ENCODE assay signal across 8 cellular contexts in the genomic region with DNA sequence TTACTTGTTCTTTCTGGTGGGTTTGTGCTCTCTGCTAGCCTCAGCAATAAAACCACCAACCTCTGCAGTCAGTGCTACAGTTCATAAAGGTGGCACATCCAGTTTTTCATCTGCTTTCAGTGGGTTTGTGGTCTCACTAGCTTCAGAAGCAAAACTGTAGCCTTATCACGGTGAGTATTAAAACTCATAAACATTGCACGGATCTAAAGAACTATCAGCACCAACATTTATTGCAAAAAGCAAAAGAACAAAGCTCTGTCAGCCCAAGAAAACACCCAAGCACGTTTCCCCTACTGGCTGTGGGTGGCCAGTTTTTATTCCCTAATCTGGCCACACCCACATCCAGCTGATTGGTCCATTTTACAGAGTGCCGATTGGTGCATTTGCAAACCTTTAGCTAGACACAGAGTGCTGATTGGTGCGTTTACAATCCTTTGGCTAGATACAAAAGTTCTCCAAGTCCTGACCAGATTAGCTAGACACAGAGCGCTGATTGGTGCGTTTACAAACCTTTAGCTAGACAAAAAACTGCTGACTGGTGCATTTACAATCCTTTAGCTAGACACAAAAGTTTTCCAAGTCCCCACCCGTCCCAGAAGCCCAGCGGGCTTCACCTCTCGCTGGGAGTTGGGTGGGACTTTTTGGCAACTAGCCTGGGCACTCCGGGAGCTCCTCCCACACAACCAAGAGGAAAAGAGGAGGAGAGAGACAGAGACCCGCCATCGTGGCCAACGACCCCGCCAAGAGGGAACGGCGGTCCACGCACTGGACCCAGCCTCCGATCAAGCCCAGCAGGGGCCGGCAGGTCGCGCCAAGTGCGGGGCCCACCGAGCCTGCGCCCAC. TPM values are rescaled to one million over a fixed set of nuclear protein-coding genes. Genes with fewer than 3 reads are reported as not detected.
DNase-seq lines count a peak whose midpoint lies in the region; ATAC-seq and TF ChIP-seq lines count a peak whose summit lies in the region.

No MANE protein-coding gene starts in this region.

- H2AFZ ChIP-seq in PC-9 = peak overlapping the region; percentile 77

- H3K9me2 ChIP-seq in PC-9 (ENCODE audit: insufficient read depth) = no peaks in the 10 kb centered on the region

- peak; percentile 6 for DNase-seq in DMS53 treated with DMSO at 0.1 percent for 48 hours (lab: John Stamatoyannopoulos, UW; ENCODE audit: unreplicated experiment)
- DNase-seq in PC-9 = peak in 1 of 2 experiments; percentile 69
- DNase-seq in breast epithelium (ENCODE audit: low spot score in 2 of 2) = no peak
- no peak for DNase-seq in 8988T
- DNase-seq in SKM-1 treated with dmso at 0.1 percent for 144 hours (lab: John Stamatoyannopoulos, UW; ENCODE audit: unreplicated experiment) = no peak

- H3K27ac ChIP-seq in PC-9 = no peak overlapping the region
- peak overlapping the region; percentile 81 to 85 for H3K27ac ChIP-seq in breast epithelium

- BruUV-seq in PC-9 (replicated peaks; lab: Mats Ljungman, UMichigan) = TSS peak; percentile 28

- H3K79me2 ChIP-seq in PC-9 (ENCODE audit: low read depth) = peaks cover 14% of the 10 kb centered on the region

- peak overlapping the region; percentile 53 for H3K4me3 ChIP-seq in PC-9
- peak overlapping the region; percentile 64 to 67 (median 66) for H3K4me3 ChIP-seq in breast epithelium
- peak overlapping the region; percentile 34 for H3K4me3 ChIP-seq in mucosa of stomach (ENCODE audit: low read length)

- no peaks in the 10 kb centered on the region for H4K20me1 ChIP-seq in PC-9 (ENCODE audit: insufficient read depth)

- H3K4me1 ChIP-seq in PC-9 (replicated peaks; ENCODE audit: insufficient read depth) (0 out of 2 replicates have a peak, but pooled peaks cover 10% of the 10 kb centered on the region), breast epithelium (peaks cover 6 to 8% of the 10 kb centered on the region in 2 donors), mucosa of stomach (ENCODE audit: control insufficient read depth, insufficient read depth, low read length) (peaks cover 4% of the 10 kb centered on the region)

- TF ChIP-seq POLR2A in breast epithelium (IDR thresholded peaks at IDR 0.05) = no peak

- H3K27me3 ChIP-seq in PC-9 (ENCODE audit: insufficient read depth, low read depth) (no peaks in the 10 kb centered on the region), breast epithelium (no peaks in the 10 kb centered on the region), mucosa of stomach (ENCODE audit: control insufficient read depth, insufficient read depth, low read length) (no peaks in the 10 kb centered on the region)

- TF ChIP-seq CTCF in PC-9 (conservative IDR thresholded peaks at IDR 0.05) (no peak), breast epithelium (IDR thresholded peaks at IDR 0.05) (no peak)

- peaks cover 10% of the 10 kb centered on the region; the same call in 1 of the 2 replicates for H3F3A ChIP-seq in PC-9 (ENCODE audit: insufficient read depth, low read depth)

- ATAC-seq in GM21619 (IDR thresholded peaks at IDR 0.05; ENCODE audit: unreplicated experiment) (no peak), GM19455 (IDR thresholded peaks at IDR 0.05; ENCODE audit: unreplicated experiment) (no peak)

- peak overlapping the region; percentile 67 for H3K9ac ChIP-seq in mucosa of stomach (ENCODE audit: low read length)

- peak overlapping the region; percentile 57; the same call in 1 of the 2 replicates for H3K4me2 ChIP-seq in PC-9

- no peaks in the 10 kb centered on the region for H3K36me3 ChIP-seq in PC-9 (ENCODE audit: low read depth)
- H3K36me3 ChIP-seq in breast epithelium = no peaks in the 10 kb centered on the region
- H3K36me3 ChIP-seq in mucosa of stomach (ENCODE audit: control insufficient read depth, insufficient read depth, low read length) = no peaks in the 10 kb centered on the region

- CTCF ChIA-PET in PC-9 (lab: Charles Lee) = no interaction called here

- POLR2A ChIA-PET in PC-9 (lab: Charles Lee; ENCODE audit: unreplicated experiment) = interaction anchor here (0.6 to 0.7 kb wide), 2 partner anchors 189 to 693 kb away, joined by 4 to 9 read pairs; no protein-coding TSS in a partner anchor

- H3K9me3 ChIP-seq in PC-9 (ENCODE audit: insufficient read depth, low read depth) = no peaks in the 10 kb centered on the region
- H3K9me3 ChIP-seq in breast epithelium = no peaks in the 10 kb centered on the region
- H3K9me3 ChIP-seq in mucosa of stomach (ENCODE audit: control insufficient read depth, low read length) = no peaks in the 10 kb centered on the region

- intact Hi-C loops in PC-9 (cut with micrococcal nuclease; ENCODE audit: unreplicated experiment) (loop anchor here (10.0 kb wide), 1 partner anchor 205 kb away; no protein-coding TSS in a partner anchor), breast epithelium (cut with DNase I; ENCODE audit: low total_unique reads) (no loop called here)

RNA-seq across cellular contexts. Expression of a gene that starts 3.3 kb away (rescaled TPM):
- 154 and 166 TPM in 2 replicates for total RNA-seq in PC-9 (2021)
- total RNA-seq in breast epithelium = 100 to 1,000 TPM; 124 to 159 (median 134) TPM

RNA-seq across cellular contexts. Expression of a gene that starts 24.8 kb away (rescaled TPM):
- total RNA-seq in PC-9 (2021) (14.3 and 15.2 TPM in 2 replicates), breast epithelium (10 to 100 TPM; 10.4 to 16.4 (median 15.7) TPM)

RNA-seq across cellular contexts. Expression of a gene that starts 25.2 kb away (rescaled TPM):
- total RNA-seq in PC-9 (2021) (6.1 and 6.2 TPM in 2 replicates), breast epithelium (1 to 10 TPM in 1 of 3 donors, not detected in 2; 1.3 TPM)

RNA-seq across cellular contexts. Expression of a gene that starts 28.0 kb away (rescaled TPM):
- total RNA-seq in PC-9 (2021) (139 and 168 TPM in 2 replicates), breast epithelium (100 to 1,000 TPM in 1 of 3 donors, 10 to 100 TPM in 2; 65.7 to 102 (median 76.4) TPM)
